In the genomic region with DNA sequence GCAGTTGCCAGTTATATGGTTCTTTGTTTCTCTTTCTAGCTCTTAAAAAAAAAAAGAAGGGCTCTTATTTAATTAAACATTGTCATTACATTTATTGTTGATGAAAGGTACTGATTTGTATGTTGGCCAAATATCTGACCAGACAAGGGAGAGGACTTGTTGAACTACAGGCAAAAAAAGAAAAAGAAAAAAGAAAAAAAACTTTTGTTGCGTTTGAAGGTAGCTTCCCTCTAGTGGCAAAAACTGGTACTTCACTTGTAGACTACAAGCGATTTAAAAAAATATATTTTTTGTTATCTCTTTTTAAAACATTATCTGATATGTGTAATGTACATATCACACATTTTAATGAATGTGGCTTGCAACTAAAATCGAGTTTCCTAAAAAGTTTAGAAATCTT, we compare ENCODE assay signal across 9 cellular contexts.
DNase-seq lines count a peak whose midpoint lies in the region; ATAC-seq and TF ChIP-seq lines count a peak whose summit lies in the region.
"Had no signal": no experiment of that assay in that cellular context is flagged by ENCODE, and none has a peak within 500 bp of the region (broad histone marks: within the 10 kb centered on the region; RNA-seq: fewer than 3 reads in every experiment).

No MANE protein-coding gene starts in this region.

- no peaks in the 10 kb centered on the region for H3K4me1 Mint-ChIP-seq in activated CD8-positive, alpha-beta memory T cell treated with anti-CD3 and anti-CD28 coated beads, Interleukin-2, amount 10 ng/mL, durations not matched to agents 7 days and 5 days

- DNase-seq in NCI-H2196 (lab: John Stamatoyannopoulos, UW; ENCODE audit: unreplicated experiment) (peak; percentile 0), NCI-H2196 treated with DMSO at 0.1 percent for 48 hours (lab: John Stamatoyannopoulos, UW; ENCODE audit: unreplicated experiment) (no peak), Panc1 (ENCODE audit: low read depth, low spot score) (no peak), fibroblast of peridontal ligament (ENCODE audit: extremely low read depth) (peak; percentile 62), stomach (no peak), NCI-H526 treated with DMSO at 0.1 percent for 48 hours (lab: John Stamatoyannopoulos, UW) (no peak)
- DNase-seq in effector CD8-positive, alpha-beta T cell (lab: John Stamatoyannopoulos, UW): no peak
- DNase-seq in activated CD8-positive, alpha-beta memory T cell treated with anti-CD3 and anti-CD28 coated beads, Interleukin-2, amount 10 ng/mL, durations not matched to agents 7 days and 5 days: no peak

- no peak overlapping the region for H3K4me3 Mint-ChIP-seq in activated CD8-positive, alpha-beta memory T cell treated with anti-CD3 and anti-CD28 coated beads, Interleukin-2, amount 10 ng/mL, durations not matched to agents 7 days and 5 days

- H3K36me3 ChIP-seq in Panc1 (ENCODE audit: control insufficient read depth, insufficient read depth, low read length) (no peaks in the 10 kb centered on the region), stomach (no peaks in the 10 kb centered on the region)
- H3K36me3 ChIP-seq: BLaER1 had no signal

- no peaks in the 10 kb centered on the region for H3K4me1 ChIP-seq in Panc1 (ENCODE audit: control insufficient read depth, insufficient read depth, low read length)
- no peaks in the 10 kb centered on the region for H3K4me1 ChIP-seq in stomach
- H3K4me1 ChIP-seq: BLaER1 had no signal

- in situ Hi-C loops in Panc1 (cut with HindIII; ENCODE audit: low pct_unique_long_range_greater_than_20kb, low sequenced_read_pairs): no loop called here

- peaks cover 2% of the 10 kb centered on the region for H3K9me3 Mint-ChIP-seq in activated CD8-positive, alpha-beta memory T cell treated with anti-CD3 and anti-CD28 coated beads, Interleukin-2, amount 10 ng/mL, durations not matched to agents 7 days and 5 days (ENCODE audit: low read depth)

- H3K4me3 ChIP-seq in Panc1 (ENCODE audit: low read depth in 2 of 2, low read length in 2 of 2) (no peak overlapping the region), stomach (no peak overlapping the region)
- H3K4me3 ChIP-seq: BLaER1 had no signal

- TF ChIP-seq POLR2A in stomach (IDR thresholded peaks at IDR 0.05): no peak

- H3K36me3 Mint-ChIP-seq in activated CD8-positive, alpha-beta memory T cell treated with anti-CD3 and anti-CD28 coated beads, Interleukin-2, amount 10 ng/mL, durations not matched to agents 7 days and 5 days: no peaks in the 10 kb centered on the region

- POLR2A ChIA-PET in Panc1 (lab: Charles Lee): no interaction called here

- no peak for ATAC-seq in Panc1
- ATAC-seq in activated CD8-positive, alpha-beta memory T cell treated with anti-CD3 and anti-CD28 coated beads, Interleukin-2, amount 10 ng/mL, durations not matched to agents 7 days and 5 days: no peak

- no peaks in the 10 kb centered on the region for H3K27me3 Mint-ChIP-seq in activated CD8-positive, alpha-beta memory T cell treated with anti-CD3 and anti-CD28 coated beads, Interleukin-2, amount 10 ng/mL, durations not matched to agents 7 days and 5 days

- H3K27ac Mint-ChIP-seq in activated CD8-positive, alpha-beta memory T cell treated with anti-CD3 and anti-CD28 coated beads, Interleukin-2, amount 10 ng/mL, durations not matched to agents 7 days and 5 days: no peak overlapping the region

- intact Hi-C loops in Panc1 (cut with micrococcal nuclease; ENCODE audit: unreplicated experiment) (no loop called here), stomach (cut with DNase I; ENCODE audit: low total_unique reads) (no loop called here)

- WGBS in stomach, 5 donors: 6 to 18% (median 8%) methylated on average over 3 of the region's 3 CpGs

- H3K27ac ChIP-seq in Panc1 (ENCODE audit: low read length) (no peak overlapping the region), stomach (no peak overlapping the region)
- H3K27ac ChIP-seq: BLaER1 had no signal

- TF ChIP-seq CTCF in Panc1 (IDR thresholded peaks at IDR 0.05) (peak; percentile 61; the same call in 1 of the 2 replicates), stomach (IDR thresholded peaks at IDR 0.05) (peak in 5 of 7 experiments; percentile 19 to 86 (median 36))

- H3K27me3 ChIP-seq in Panc1 (ENCODE audit: control insufficient read depth, insufficient read depth, low read length) (no peaks in the 10 kb centered on the region), stomach (no peaks in the 10 kb centered on the region)
- H3K27me3 ChIP-seq: BLaER1 had no signal

- no peaks in the 10 kb centered on the region for H3K9me3 ChIP-seq in Panc1 (ENCODE audit: control insufficient read depth, insufficient read depth, low read depth, low read length)
- H3K9me3 ChIP-seq in stomach: no peaks in the 10 kb centered on the region
- H3K9me3 ChIP-seq: BLaER1 had no signal

- CTCF ChIA-PET in Panc1 (lab: Charles Lee): interaction anchor here (0.6 kb wide), 2 partner anchors 175 to 887 kb away, joined by 3 read pairs; no protein-coding TSS in a partner anchor
- CTCF ChIA-PET in activated CD8-positive, alpha-beta memory T cell treated with anti-CD3 and anti-CD28 coated beads, Interleukin-2, amount 10 ng/mL, durations not matched to agents 7 days and 5 days (lab: Charles Lee): interaction anchor here (0.9 to 1.0 kb wide), 2 partner anchors 10 to 13 kb away, joined by 3 read pairs; no protein-coding TSS in a partner anchor

- no peak for TF ChIP-seq EP300 in stomach (IDR thresholded peaks at IDR 0.05)

- no TSS peak for BruUV-seq in Panc1 (replicated peaks; lab: Mats Ljungman, UMichigan)

Comparison
In these comparisons a context has a peak if more than half of its experiments do, and no peak if none do; other contexts are left out.
1. DNase-seq: peak in NCI-H2196 (single experiment) and fibroblast of peridontal ligament (single experiment); none in NCI-H2196 treated with DMSO at 0.1 percent for 48 hours (single experiment), Panc1 (single experiment), stomach (single experiment), NCI-H526 treated with DMSO at 0.1 percent for 48 hours (single experiment), effector CD8-positive, alpha-beta T cell (single experiment) and activated CD8-positive, alpha-beta memory T cell treated with anti-CD3 and anti-CD28 coated beads, Interleukin-2, amount 10 ng/mL, durations not matched to agents 7 days and 5 days (single experiment).